Comparison of ENCODE assay signal across 8 cellular contexts in genomic region chr6:42889815-42890214, GRCh38. TPM values are rescaled to one million over a fixed set of nuclear protein-coding genes. Genes with fewer than 3 reads are reported as not detected.
DNase-seq lines count a peak whose midpoint lies in the region; ATAC-seq and TF ChIP-seq lines count a peak whose summit lies in the region.

No MANE protein-coding gene starts in this region.

- no peaks in the 10 kb centered on the region for H3K9me3 Mint-ChIP-seq in activated CD4-positive, alpha-beta T cell treated with anti-CD3 and anti-CD28 coated beads, Interleukin-2, amount 10 ng/mL, durations not matched to agents 7 days and 5 days
- H3K9me3 Mint-ChIP-seq in activated CD8-positive, alpha-beta T cell treated with anti-CD3 and anti-CD28 coated beads, Interleukin-2, amount 10 ng/mL, durations not matched to agents 7 days and 5 days (ENCODE audit: insufficient read depth), result no peaks in the 10 kb centered on the region

- peaks cover 24% of the 10 kb centered on the region for H3K4me1 Mint-ChIP-seq in activated CD4-positive, alpha-beta T cell treated with anti-CD3 and anti-CD28 coated beads, Interleukin-2, amount 10 ng/mL, durations not matched to agents 7 days and 5 days
- peaks cover 27% of the 10 kb centered on the region for H3K4me1 Mint-ChIP-seq in activated CD8-positive, alpha-beta T cell treated with anti-CD3 and anti-CD28 coated beads, Interleukin-2, amount 10 ng/mL, durations not matched to agents 7 days and 5 days (ENCODE audit: low read depth)

- CTCF ChIA-PET in activated CD4-positive, alpha-beta T cell treated with anti-CD3 and anti-CD28 coated beads, Interleukin-2, amount 10 ng/mL, durations not matched to agents 7 days and 5 days (lab: Charles Lee), result no interaction called here
- CTCF ChIA-PET in activated CD8-positive, alpha-beta T cell treated with anti-CD3 and anti-CD28 coated beads, Interleukin-2, amount 10 ng/mL, durations not matched to agents 7 days and 5 days (lab: Charles Lee), result interaction anchor here (0.9 to 1.6 kb wide), 3 partner anchors 10 to 254 kb away, joined by 3 to 4 read pairs (median 3); partner anchors contain the start of gene RPL7L1

- POLR2A ChIA-PET in activated CD4-positive, alpha-beta T cell treated with anti-CD3 and anti-CD28 coated beads, Interleukin-2, amount 10 ng/mL, durations not matched to agents 7 days and 5 days (lab: Charles Lee), result interaction anchor here (0.6 kb wide), 2 partner anchors 40 to 355 kb away, joined by 3 to 6 read pairs; partner anchors contain the start of gene CNPY3
- POLR2A ChIA-PET in activated CD8-positive, alpha-beta T cell treated with anti-CD3 and anti-CD28 coated beads, Interleukin-2, amount 10 ng/mL, durations not matched to agents 7 days and 5 days (lab: Charles Lee), result interaction anchor here (0.5 to 4.4 kb wide), 6 partner anchors 9 to 144 kb away, joined by 3 to 33 read pairs (median 5); partner anchors contain the start of genes PEX6, RPL7L1 and TBCC

- peaks cover 10 to 17% of the 10 kb centered on the region in 2 donors for H3K4me1 ChIP-seq in thoracic aorta (ENCODE audit: control insufficient read depth in 1 of 2, low read depth in 2 of 2)

- no peaks in the 10 kb centered on the region for H3K27me3 ChIP-seq in thoracic aorta (replicated peaks; ENCODE audit: insufficient read depth)

- H3K4me3 ChIP-seq in iPS-11a (ENCODE audit: low read depth, low read length) (peak overlapping the region; percentile 93), thoracic aorta (peak overlapping the region; percentile 81)

- H3K27me3 Mint-ChIP-seq in activated CD4-positive, alpha-beta T cell treated with anti-CD3 and anti-CD28 coated beads, Interleukin-2, amount 10 ng/mL, durations not matched to agents 7 days and 5 days, result no peaks in the 10 kb centered on the region
- H3K27me3 Mint-ChIP-seq in activated CD8-positive, alpha-beta T cell treated with anti-CD3 and anti-CD28 coated beads, Interleukin-2, amount 10 ng/mL, durations not matched to agents 7 days and 5 days (ENCODE audit: low read depth), result no peaks in the 10 kb centered on the region

- no peak for ATAC-seq in activated CD8-positive, alpha-beta T cell treated with anti-CD3 and anti-CD28 coated beads, Interleukin-2, amount 10 ng/mL, durations not matched to agents 7 days and 5 days
- ATAC-seq in thoracic aorta (ENCODE audit: insufficient number of reproducible peaks, low FRiP score, low read depth) (no peak), GM21576 (IDR thresholded peaks at IDR 0.05; ENCODE audit: unreplicated experiment) (no peak)

- H3K27ac ChIP-seq in thoracic aorta, result peak overlapping the region; percentile 85 to 92

- no peaks in the 10 kb centered on the region for H3K9me3 ChIP-seq in thoracic aorta

- peak overlapping the region; percentile 85 for H3K4me3 Mint-ChIP-seq in activated CD4-positive, alpha-beta T cell treated with anti-CD3 and anti-CD28 coated beads, Interleukin-2, amount 10 ng/mL, durations not matched to agents 7 days and 5 days
- H3K4me3 Mint-ChIP-seq in activated CD8-positive, alpha-beta T cell treated with anti-CD3 and anti-CD28 coated beads, Interleukin-2, amount 10 ng/mL, durations not matched to agents 7 days and 5 days, result peak overlapping the region; percentile 94

- peaks cover 21% of the 10 kb centered on the region for H3K36me3 ChIP-seq in thoracic aorta

- no peak for TF ChIP-seq CTCF in thoracic aorta (IDR thresholded peaks at IDR 0.05)

- peak overlapping the region; percentile 94 for H3K27ac Mint-ChIP-seq in activated CD4-positive, alpha-beta T cell treated with anti-CD3 and anti-CD28 coated beads, Interleukin-2, amount 10 ng/mL, durations not matched to agents 7 days and 5 days
- H3K27ac Mint-ChIP-seq in activated CD8-positive, alpha-beta T cell treated with anti-CD3 and anti-CD28 coated beads, Interleukin-2, amount 10 ng/mL, durations not matched to agents 7 days and 5 days, result peak overlapping the region; percentile 98

- peaks cover 20% of the 10 kb centered on the region for H3K36me3 Mint-ChIP-seq in activated CD4-positive, alpha-beta T cell treated with anti-CD3 and anti-CD28 coated beads, Interleukin-2, amount 10 ng/mL, durations not matched to agents 7 days and 5 days (ENCODE audit: low read depth)
- H3K36me3 Mint-ChIP-seq in activated CD8-positive, alpha-beta T cell treated with anti-CD3 and anti-CD28 coated beads, Interleukin-2, amount 10 ng/mL, durations not matched to agents 7 days and 5 days (ENCODE audit: low read depth), result peaks cover 38% of the 10 kb centered on the region

- DNase-seq in activated CD4-positive, alpha-beta T cell treated with anti-CD3 and anti-CD28 coated beads, Interleukin-2, amount 10 ng/mL, durations not matched to agents 7 days and 5 days, result peak; percentile 22
- no peak for DNase-seq in activated CD4-positive, alpha-beta T cell treated with anti-CD3 and anti-CD28 coated beads for 1 hour
- no peak for DNase-seq in activated CD8-positive, alpha-beta T cell treated with anti-CD3 and anti-CD28 coated beads, Interleukin-2, amount 10 ng/mL, durations not matched to agents 7 days and 5 days
- DNase-seq in thoracic aorta (ENCODE audit: low spot score) (no peak), midbrain (lab: John Stamatoyannopoulos, UW) (no peak), foreskin melanocyte (no peak)

RNA-seq across cellular contexts. Expression of gene RPL7L1, which starts 10.4 kb away (rescaled TPM):
- total RNA-seq in activated CD4-positive, alpha-beta T cell treated with anti-CD3 and anti-CD28 coated beads, Interleukin-2, amount 10 ng/mL, durations not matched to agents 7 days and 5 days, result 10 to 100 TPM; 68.7 to 74.0 TPM
- total RNA-seq in activated CD8-positive, alpha-beta T cell treated with anti-CD3 and anti-CD28 coated beads, Interleukin-2, amount 10 ng/mL, durations not matched to agents 7 days and 5 days, result 10 to 100 TPM; 74.1 to 77.9 TPM
- 10 to 100 TPM; 55.5 to 75.8 TPM for total RNA-seq in thoracic aorta

RNA-seq across cellular contexts. Expression of gene PTCRA, which starts 26.0 kb away (rescaled TPM):
- not detected for total RNA-seq in activated CD4-positive, alpha-beta T cell treated with anti-CD3 and anti-CD28 coated beads, Interleukin-2, amount 10 ng/mL, durations not matched to agents 7 days and 5 days
- total RNA-seq in activated CD8-positive, alpha-beta T cell treated with anti-CD3 and anti-CD28 coated beads, Interleukin-2, amount 10 ng/mL, durations not matched to agents 7 days and 5 days, result not detected
- total RNA-seq in thoracic aorta, result not detected

RNA-seq across cellular contexts. Expression of gene CNPY3, which starts 39.5 kb away (rescaled TPM):
- total RNA-seq in activated CD4-positive, alpha-beta T cell treated with anti-CD3 and anti-CD28 coated beads, Interleukin-2, amount 10 ng/mL, durations not matched to agents 7 days and 5 days, result 10 to 100 TPM; 69.7 to 75.0 TPM
- 10 to 100 TPM; 86.0 to 87.6 TPM for total RNA-seq in activated CD8-positive, alpha-beta T cell treated with anti-CD3 and anti-CD28 coated beads, Interleukin-2, amount 10 ng/mL, durations not matched to agents 7 days and 5 days
- 10 to 100 TPM; 33.7 to 40.3 TPM for total RNA-seq in thoracic aorta
